In the genomic region with DNA sequence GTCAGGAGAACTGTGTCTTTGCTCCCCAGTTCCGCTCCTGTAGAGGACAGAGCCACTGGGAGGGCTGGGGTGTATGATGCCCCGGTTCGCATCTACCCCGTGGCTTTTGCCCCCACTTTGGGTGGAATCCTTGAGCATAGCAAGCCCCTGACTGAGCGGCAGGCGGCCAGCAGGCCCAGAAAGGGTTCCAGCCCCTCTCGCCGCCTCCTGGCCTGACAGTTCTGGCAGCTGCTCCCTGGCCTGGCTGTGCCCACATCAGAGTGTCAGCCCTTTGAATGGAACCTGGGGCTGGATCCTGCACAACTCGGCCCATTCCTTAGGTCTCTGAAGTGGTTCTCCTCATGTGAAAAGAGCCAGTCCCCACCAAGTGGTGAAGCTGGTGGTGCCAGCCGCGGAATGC, we compare ENCODE assay signal across 14 cellular contexts.
A peak's percentile ranks its signal among the peaks of the same experiment; 100 is the strongest.
DNase-seq lines count a peak whose midpoint lies in the region; ATAC-seq and TF ChIP-seq lines count a peak whose summit lies in the region.
"Had no signal": no experiment of that assay in that cellular context is flagged by ENCODE, and none has a peak within 500 bp of the region (broad histone marks: within the 10 kb centered on the region; RNA-seq: fewer than 3 reads in every experiment).

No MANE protein-coding gene starts in this region.

- no peak overlapping the region for H3K27ac ChIP-seq in HEK293 (ENCODE audit: extremely low read depth, low read depth, low read length)
- H3K27ac ChIP-seq in MM.1S (ENCODE audit: low read length), result peak overlapping the region; percentile 33; the same call in 1 of the 2 replicates
- H3K27ac ChIP-seq in endodermal cell (ENCODE audit: low read depth, low read length), result no peak overlapping the region
- peak overlapping the region; percentile 36 to 75 (median 72) for H3K27ac ChIP-seq in gastrocnemius medialis

- POLR2A ChIA-PET in HEK293 (lab: Yijun Ruan, JAX), result no interaction called here

- DNase-seq in MM.1S (no peak), endodermal cell (no peak), gastrocnemius medialis (no peak), HuH-7.5 (ENCODE audit: low spot score) (no peak)
- no peak for DNase-seq in stimulated activated CD8-positive, alpha-beta memory T cell treated with anti-CD3 and anti-CD28 coated beads, Interleukin-4, amount 100 ng/mL, for 48 hours
- DNase-seq: brain microvascular endothelial cell, foreskin fibroblast, HFFc6, Kasumi-1, NCI-H1694, NCI-H510A treated with DMSO at 0.1 percent for 48 hours had no signal

- TF ChIP-seq CTCF in HEK293 (tag by site-specific recombination; IDR thresholded peaks at IDR 0.05), result no peak
- no peak for TF ChIP-seq CTCF in MM.1S (IDR thresholded peaks at IDR 0.05; ENCODE audit: low read length)
- no peak for TF ChIP-seq CTCF in endodermal cell (conservative IDR thresholded peaks at IDR 0.05)
- TF ChIP-seq CTCF in gastrocnemius medialis (IDR thresholded peaks at IDR 0.05 in 4 of 5, conservative IDR thresholded peaks at IDR 0.05 in 1 of 5), result no peak

- intact Hi-C loops in gastrocnemius medialis (cut with DNase I; ENCODE audit: low total_unique reads), result no loop called here

- H3K4me3 ChIP-seq in HEK293 (ENCODE audit: low read depth, low read length), result no peak overlapping the region
- no peak overlapping the region for H3K4me3 ChIP-seq in MM.1S (ENCODE audit: low read length)
- no peak overlapping the region for H3K4me3 ChIP-seq in endodermal cell (ENCODE audit: low read length)
- H3K4me3 ChIP-seq in gastrocnemius medialis, result no peak overlapping the region

- H3K9me3 ChIP-seq in HEK293 (ENCODE audit: control insufficient read depth, insufficient read depth, low read depth, low read length) (no peaks in the 10 kb centered on the region), MM.1S (replicated peaks; ENCODE audit: insufficient read depth, low read length) (no peaks in the 10 kb centered on the region), endodermal cell (ENCODE audit: control insufficient read depth, low read length) (no peaks in the 10 kb centered on the region), gastrocnemius medialis (no peaks in the 10 kb centered on the region)

- H3K27ac Mint-ChIP-seq in endodermal cell, result peak overlapping the region; percentile 7

- 84 to 92% methylated on average over 7 to 11 of the region's 11 CpGs for WGBS in endodermal cell (ENCODE audit: insufficient coverage in 1 of 2, insufficient read length in 1 of 2), 2 experiments

- CTCF ChIA-PET in HEK293 (lab: Yijun Ruan, JAX), result no interaction called here

- in situ Hi-C loops in gastrocnemius medialis (cut with MboI; ENCODE audit: low sequenced_read_pairs in 4 of 4), result no loop called here

- no peaks in the 10 kb centered on the region for H3K9me3 Mint-ChIP-seq in endodermal cell
- H3K9me3 Mint-ChIP-seq: CD4-positive, CD25-positive, alpha-beta regulatory T cell; HFFc6 had no signal

- no peak overlapping the region for H3K9ac ChIP-seq in MM.1S (ENCODE audit: low read length)
- no peak overlapping the region for H3K9ac ChIP-seq in endodermal cell (ENCODE audit: extremely low read depth, low read length, poor library complexity, severe bottlenecking)

- H3K79me2 ChIP-seq in MM.1S (ENCODE audit: low read length), result peaks cover 100% of the 10 kb centered on the region

- H3K4me1 Mint-ChIP-seq in endodermal cell, result peaks cover 38% of the 10 kb centered on the region

- no peak for ATAC-seq in gastrocnemius medialis
- no peak for ATAC-seq in GM21526 (IDR thresholded peaks at IDR 0.05; ENCODE audit: low FRiP score, unreplicated experiment)

- no peak overlapping the region for H3K4me3 Mint-ChIP-seq in endodermal cell
- H3K4me3 Mint-ChIP-seq: HFFc6 had no signal

- no peak overlapping the region for H2AFZ ChIP-seq in MM.1S (ENCODE audit: low read length)

- no peaks in the 10 kb centered on the region for H3K27me3 ChIP-seq in MM.1S (replicated peaks; ENCODE audit: insufficient read depth, low read length)
- no peaks in the 10 kb centered on the region for H3K27me3 ChIP-seq in endodermal cell (ENCODE audit: control insufficient read depth, insufficient read depth, low read length, poor library complexity, severe bottlenecking)
- no peaks in the 10 kb centered on the region for H3K27me3 ChIP-seq in gastrocnemius medialis
- H3K27me3 ChIP-seq: brain microvascular endothelial cell had no signal

- peaks cover 48% of the 10 kb centered on the region for H4K20me1 ChIP-seq in MM.1S (ENCODE audit: insufficient read depth, low read length)

- no peaks in the 10 kb centered on the region for H3K36me3 Mint-ChIP-seq in endodermal cell (ENCODE audit: low read depth)

- H3K9me2 ChIP-seq in MM.1S (replicated peaks; ENCODE audit: insufficient read depth, low read length), result no peaks in the 10 kb centered on the region

- H3K36me3 ChIP-seq in HEK293 (ENCODE audit: control insufficient read depth in 2 of 2, insufficient read depth in 1 of 2, low read length in 2 of 2), result no peaks in the 10 kb centered on the region
- no peaks in the 10 kb centered on the region for H3K36me3 ChIP-seq in MM.1S (replicated peaks; ENCODE audit: insufficient read depth, low read length)
- no peaks in the 10 kb centered on the region for H3K36me3 ChIP-seq in endodermal cell (ENCODE audit: control insufficient read depth, insufficient read depth, low read length)
- no peaks in the 10 kb centered on the region for H3K36me3 ChIP-seq in gastrocnemius medialis
- H3K36me3 ChIP-seq: brain microvascular endothelial cell had no signal

- no peaks in the 10 kb centered on the region for H3K27me3 Mint-ChIP-seq in endodermal cell (ENCODE audit: insufficient read depth)
- H3K27me3 Mint-ChIP-seq: CD4-positive, CD25-positive, alpha-beta regulatory T cell had no signal

- H3F3A ChIP-seq in MM.1S (ENCODE audit: insufficient read depth, low read length), result 0 out of 2 replicates have a peak, but pooled peaks cover 8% of the 10 kb centered on the region

- no peak for TF ChIP-seq POLR2A in gastrocnemius medialis (IDR thresholded peaks at IDR 0.05)

- peaks cover 26% of the 10 kb centered on the region for H3K4me1 ChIP-seq in HEK293 (ENCODE audit: control insufficient read depth, insufficient read depth, low read length)
- H3K4me1 ChIP-seq in MM.1S (ENCODE audit: low read length), result peaks cover 31% of the 10 kb centered on the region
- H3K4me1 ChIP-seq in endodermal cell (ENCODE audit: control insufficient read depth, insufficient read depth, low read length), result peaks cover 25% of the 10 kb centered on the region
- peaks cover 20 to 26% of the 10 kb centered on the region in 2 donors for H3K4me1 ChIP-seq in gastrocnemius medialis

- peak overlapping the region; percentile 17; the same call in 1 of the 2 replicates for H3K4me2 ChIP-seq in MM.1S (ENCODE audit: low read depth, low read length)

TF ChIP-seq in HEK293, 187 proteins besides CTCF, POLR2A, EP300 and RAD21:
- TF ChIP-seq ZBTB17 (tag by site-specific recombination; IDR thresholded peaks at IDR 0.05), result peak; percentile 21; the same call in 1 of the 2 replicates
- TF ChIP-seq, protein P1, sequence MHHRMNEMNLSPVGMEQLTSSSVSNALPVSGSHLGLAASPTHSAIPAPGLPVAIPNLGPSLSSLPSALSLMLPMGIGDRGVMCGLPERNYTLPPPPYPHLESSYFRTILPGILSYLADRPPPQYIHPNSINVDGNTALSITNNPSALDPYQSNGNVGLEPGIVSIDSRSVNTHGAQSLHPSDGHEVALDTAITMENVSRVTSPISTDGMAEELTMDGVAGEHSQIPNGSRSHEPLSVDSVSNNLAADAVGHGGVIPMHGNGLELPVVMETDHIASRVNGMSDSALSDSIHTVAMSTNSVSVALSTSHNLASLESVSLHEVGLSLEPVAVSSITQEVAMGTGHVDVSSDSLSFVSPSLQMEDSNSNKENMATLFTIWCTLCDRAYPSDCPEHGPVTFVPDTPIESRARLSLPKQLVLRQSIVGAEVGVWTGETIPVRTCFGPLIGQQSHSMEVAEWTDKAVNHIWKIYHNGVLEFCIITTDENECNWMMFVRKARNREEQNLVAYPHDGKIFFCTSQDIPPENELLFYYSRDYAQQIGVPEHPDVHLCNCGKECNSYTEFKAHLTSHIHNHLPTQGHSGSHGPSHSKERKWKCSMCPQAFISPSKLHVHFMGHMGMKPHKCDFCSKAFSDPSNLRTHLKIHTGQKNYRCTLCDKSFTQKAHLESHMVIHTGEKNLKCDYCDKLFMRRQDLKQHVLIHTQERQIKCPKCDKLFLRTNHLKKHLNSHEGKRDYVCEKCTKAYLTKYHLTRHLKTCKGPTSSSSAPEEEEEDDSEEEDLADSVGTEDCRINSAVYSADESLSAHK (tag by site-specific recombination; IDR thresholded peaks at IDR 0.05), result no peak
- TF ChIP-seq KLF16 (tag by site-specific recombination; IDR thresholded peaks at IDR 0.05), result no peak
- TF ChIP-seq, protein P2, sequence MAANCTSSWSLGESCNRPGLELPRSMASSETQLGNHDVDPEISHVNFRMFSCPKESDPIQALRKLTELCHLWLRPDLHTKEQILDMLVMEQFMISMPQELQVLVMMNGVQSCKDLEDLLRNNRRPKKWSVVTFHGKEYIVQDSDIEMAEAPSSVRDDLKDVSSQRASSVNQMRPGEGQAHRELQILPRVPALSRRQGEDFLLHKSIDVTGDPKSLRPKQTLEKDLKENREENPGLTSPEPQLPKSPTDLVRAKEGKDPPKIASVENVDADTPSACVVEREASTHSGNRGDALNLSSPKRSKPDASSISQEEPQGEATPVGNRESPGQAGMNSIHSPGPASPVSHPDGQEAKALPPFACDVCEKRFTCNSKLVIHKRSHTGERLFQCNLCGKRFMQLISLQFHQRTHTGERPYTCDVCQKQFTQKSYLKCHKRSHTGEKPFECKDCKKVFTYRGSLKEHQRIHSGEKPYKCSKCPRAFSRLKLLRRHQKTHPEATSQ (tag by site-specific recombination; IDR thresholded peaks at IDR 0.05), result no peak
- no peak for TF ChIP-seq HOXC10 (CRISPR knock-in tag; IDR thresholded peaks at IDR 0.05)
- TF ChIP-seq GLIS2 (tag by site-specific recombination; IDR thresholded peaks at IDR 0.05), result no peak

Comparison
In these comparisons a context has a peak if more than half of its experiments do, and no peak if none do; other contexts are left out.
1. H3K27ac ChIP-seq: peak in MM.1S (single experiment) and gastrocnemius medialis (4 of 4); none in HEK293 (single experiment) and endodermal cell (single experiment).